In genomic region chr1:201515895-201516294, GRCh38 we compare ENCODE assay signal across 24 cellular contexts. TPM values are rescaled to one million over a fixed set of nuclear protein-coding genes. Genes with fewer than 3 reads are reported as not detected.
DNase-seq lines count a peak whose midpoint lies in the region; ATAC-seq and TF ChIP-seq lines count a peak whose summit lies in the region.
"Had no signal": no experiment of that assay in that cellular context is flagged by ENCODE, and none has a peak within 500 bp of the region (broad histone marks: within the 10 kb centered on the region; RNA-seq: fewer than 3 reads in every experiment).

No MANE protein-coding gene starts in this region.

- DNase-seq in SIG-M5 treated with dmso at 0.1 percent for 504 hours (lab: John Stamatoyannopoulos, UW; ENCODE audit: unreplicated experiment) (peak; percentile 36), SIG-M5 (lab: John Stamatoyannopoulos, UW) (no peak), GM23248 (peak; percentile 14), mesothelial cell of epicardium (ENCODE audit: low spot score in 2 of 2, unreplicated experiment in 2 of 2) (no peak), mesenchymal stem cell (no peak)
- DNase-seq: 8988T; activated CD4-positive, alpha-beta T cell treated with anti-CD3 and anti-CD28 coated beads for 4 hours; brain microvascular endothelial cell; COR-L47; DND-41; effector memory CD4-positive, alpha-beta T cell; esophagus squamous epithelium; MM.1S; NCI-H1694 treated with DMSO at 0.1 percent for 48 hours; NCI-H2171 treated with DMSO at 0.1 percent for 48 hours; NCI-H526 treated with DMSO at 0.1 percent for 48 hours; small intestine; stimulated activated CD4-positive, alpha-beta T cell treated with anti-CD3 and anti-CD28 coated beads, Interleukin-2, amount 100 ng/mL, for 48 hours; stimulated activated naive CD4-positive, alpha-beta T cell treated with Interleukin-2 at 50 U/mL for 16 hours; transverse colon had no signal

- H3K9ac ChIP-seq in GM23248, result no peak overlapping the region
- no peak overlapping the region for H3K9ac ChIP-seq in mesenchymal stem cell (ENCODE audit: low read length)

- no peaks in the 10 kb centered on the region for H4K20me1 ChIP-seq in GM23248 (ENCODE audit: insufficient read depth)

- H3K4me2 ChIP-seq in GM23248 (ENCODE audit: unreplicated experiment) (no peak overlapping the region), mesenchymal stem cell (ENCODE audit: low read length, poor library complexity, severe bottlenecking) (no peak overlapping the region)

- no peaks in the 10 kb centered on the region for H3F3A ChIP-seq in GM23248 (ENCODE audit: insufficient read depth)

- H3K27me3 Mint-ChIP-seq in activated T-helper 17 cell treated with anti-CD3 and anti-CD28 coated beads, Interleukin-2, amount 50 U/mL, for 72 hours, result no peaks in the 10 kb centered on the region
- no peaks in the 10 kb centered on the region for H3K27me3 Mint-ChIP-seq in mesothelial cell of epicardium (ENCODE audit: low read depth)
- H3K27me3 Mint-ChIP-seq: B cell had no signal

- no peak overlapping the region for H2BK15ac ChIP-seq in mesenchymal stem cell (ENCODE audit: low read depth, poor library complexity, severe bottlenecking)

- no peaks in the 10 kb centered on the region for H3K79me1 ChIP-seq in mesenchymal stem cell (replicated peaks; ENCODE audit: low read length, poor library complexity, severe bottlenecking)

- no peak overlapping the region for H3K23ac ChIP-seq in mesenchymal stem cell (ENCODE audit: low read length in 2 of 2)

- H3K36me3 Mint-ChIP-seq in activated T-helper 17 cell treated with anti-CD3 and anti-CD28 coated beads, Interleukin-2, amount 50 U/mL, for 72 hours (ENCODE audit: low read depth), result peaks cover 6% of the 10 kb centered on the region
- H3K36me3 Mint-ChIP-seq in mesothelial cell of epicardium, result no peaks in the 10 kb centered on the region

- H2BK120ac ChIP-seq in mesenchymal stem cell (ENCODE audit: low read depth, low read length), result no peak overlapping the region

- TF ChIP-seq CTCF in mesothelial cell of epicardium (IDR thresholded peaks at IDR 0.05; ENCODE audit: unreplicated experiment), result no peak

- no peak overlapping the region for H3K4ac ChIP-seq in mesenchymal stem cell (ENCODE audit: low read depth in 1 of 2, low read length in 2 of 2)

- no peak overlapping the region for H2AK5ac ChIP-seq in mesenchymal stem cell (ENCODE audit: low read length, severe bottlenecking)

- H3K9me2 ChIP-seq in GM23248 (ENCODE audit: insufficient read depth), result no peaks in the 10 kb centered on the region

- in situ Hi-C loops in GM23248 (cut with MboI), result no loop called here

- H3K9me3 ChIP-seq in GM23248 (ENCODE audit: low read depth) (no peaks in the 10 kb centered on the region), mesenchymal stem cell (ENCODE audit: control insufficient read depth, low read length) (no peaks in the 10 kb centered on the region)
- H3K9me3 ChIP-seq: esophagus squamous epithelium, transverse colon had no signal

- no peak overlapping the region for H3K14ac ChIP-seq in mesenchymal stem cell (ENCODE audit: low read length in 2 of 2)

- no peak overlapping the region for H4K91ac ChIP-seq in mesenchymal stem cell (ENCODE audit: low read length)

- no peaks in the 10 kb centered on the region for H3K79me2 ChIP-seq in GM23248 (ENCODE audit: insufficient read depth)

- no peak overlapping the region for H3K27ac Mint-ChIP-seq in activated T-helper 17 cell treated with anti-CD3 and anti-CD28 coated beads, Interleukin-2, amount 50 U/mL, for 72 hours
- peak overlapping the region; percentile 98 for H3K27ac Mint-ChIP-seq in mesothelial cell of epicardium
- H3K27ac Mint-ChIP-seq: B cell had no signal

- 72 to 80% methylated on average over 1 of the region's 1 CpG for WGBS in GM23248 (ENCODE audit: low coverage in 1 of 2, low lambda C conversion rate in 2 of 2, missing lambda C conversion rate in 2 of 2), 2 experiments
- WGBS in mesenchymal stem cell, result no CpG with 5 or more reads among the region's 1 CpG

- H2BK12ac ChIP-seq in mesenchymal stem cell (ENCODE audit: low read length in 2 of 2), result no peak overlapping the region

- H3K9me3 Mint-ChIP-seq in activated T-helper 17 cell treated with anti-CD3 and anti-CD28 coated beads, Interleukin-2, amount 50 U/mL, for 72 hours, result no peaks in the 10 kb centered on the region
- no peaks in the 10 kb centered on the region for H3K9me3 Mint-ChIP-seq in mesothelial cell of epicardium

- no peak overlapping the region for H3K4me3 Mint-ChIP-seq in activated T-helper 17 cell treated with anti-CD3 and anti-CD28 coated beads, Interleukin-2, amount 50 U/mL, for 72 hours
- H3K4me3 Mint-ChIP-seq in mesothelial cell of epicardium, result no peak overlapping the region
- H3K4me3 Mint-ChIP-seq: B cell had no signal

- H2AFZ ChIP-seq in GM23248, result no peak overlapping the region
- H2AFZ ChIP-seq in mesenchymal stem cell (ENCODE audit: low read depth, low read length), result no peak overlapping the region

- H4K8ac ChIP-seq in mesenchymal stem cell (ENCODE audit: low read length), result no peak overlapping the region

- H3K4me1 Mint-ChIP-seq in activated T-helper 17 cell treated with anti-CD3 and anti-CD28 coated beads, Interleukin-2, amount 50 U/mL, for 72 hours, result peaks cover 4% of the 10 kb centered on the region
- H3K4me1 Mint-ChIP-seq in mesothelial cell of epicardium, result peaks cover 81% of the 10 kb centered on the region

- peaks cover 19% of the 10 kb centered on the region for H3K4me1 ChIP-seq in GM23248 (ENCODE audit: insufficient read depth)
- H3K4me1 ChIP-seq in mesenchymal stem cell (ENCODE audit: control insufficient read depth, insufficient read depth, low read depth, low read length), result peaks cover 6% of the 10 kb centered on the region

- H3K36me3 ChIP-seq in GM23248 (ENCODE audit: low read depth) (no peaks in the 10 kb centered on the region), mesenchymal stem cell (ENCODE audit: control insufficient read depth in 1 of 2, insufficient read depth in 2 of 2, low read depth in 1 of 2, low read length in 2 of 2) (no peaks in the 10 kb centered on the region)
- H3K36me3 ChIP-seq: brain microvascular endothelial cell, esophagus squamous epithelium, transverse colon had no signal

- H3K27me3 ChIP-seq in GM23248 (replicated peaks; ENCODE audit: insufficient read depth) (no peaks in the 10 kb centered on the region), mesenchymal stem cell (ENCODE audit: control insufficient read depth in 1 of 2, insufficient read depth in 1 of 2, low read length in 2 of 2) (no peaks in the 10 kb centered on the region)
- H3K27me3 ChIP-seq: brain microvascular endothelial cell, esophagus squamous epithelium, transverse colon had no signal

- no peak overlapping the region for H2BK5ac ChIP-seq in mesenchymal stem cell (ENCODE audit: low read depth, low read length, poor library complexity, severe bottlenecking)

- H3K4me3 ChIP-seq in GM23248 (no peak overlapping the region), mesenchymal stem cell (ENCODE audit: insufficient read depth in 1 of 2, low read depth in 1 of 2, low read length in 2 of 2) (no peak overlapping the region)
- H3K4me3 ChIP-seq: esophagus squamous epithelium, transverse colon had no signal

- H3K27ac ChIP-seq in GM23248 (no peak overlapping the region), mesenchymal stem cell (ENCODE audit: low read length, poor library complexity, severe bottlenecking) (no peak overlapping the region)
- H3K27ac ChIP-seq: brain microvascular endothelial cell, esophagus squamous epithelium, transverse colon had no signal

- no peak overlapping the region for H3K18ac ChIP-seq in mesenchymal stem cell (ENCODE audit: low read depth in 1 of 2, low read length in 2 of 2)

- peak; percentile 50 for ATAC-seq in activated T-helper 17 cell treated with anti-CD3 and anti-CD28 coated beads, Interleukin-2, amount 50 U/mL, for 72 hours (replicated peaks)
- ATAC-seq in GM21515 (IDR thresholded peaks at IDR 0.05; ENCODE audit: unreplicated experiment) (no peak), GM18909 (IDR thresholded peaks at IDR 0.05; ENCODE audit: poor library complexity, unreplicated experiment) (no peak)

RNA-seq across cellular contexts. Expression of gene CSRP1, which starts 9.0 kb away (rescaled TPM):
- total RNA-seq in GM23248 (2014; rRNA removed; shearing (Covaris generic)), result 1,160 and 1,256 TPM in 2 replicates
- polyA plus RNA-seq in GM23248 (2016; fragmentation: Nextera tagmentation; extraction: Ambion mirVana), result 510 and 529 TPM in 2 replicates
- total RNA-seq in activated T-helper 17 cell treated with anti-CD3 and anti-CD28 coated beads, Interleukin-2, amount 50 U/mL, for 72 hours, result 10 to 100 TPM; 25.0 to 51.1 TPM
- 10.4 to 11.4 TPM (median 10.7 TPM) in 3 replicates for total RNA-seq in mesothelial cell of epicardium
- polyA plus RNA-seq in mesenchymal stem cell (2013, experiment 1 of 2), result 86.6 TPM
- 85.7 TPM for polyA plus RNA-seq in mesenchymal stem cell (2013, experiment 2 of 2)

RNA-seq across cellular contexts. Expression of gene NAV1, which starts 23.0 kb away (rescaled TPM):
- total RNA-seq in GM23248 (2014; rRNA removed; shearing (Covaris generic)), result 79.0 and 81.8 TPM in 2 replicates
- polyA plus RNA-seq in GM23248 (2016; fragmentation: Nextera tagmentation; extraction: Ambion mirVana), result 74.7 and 75.6 TPM in 2 replicates
- total RNA-seq in activated T-helper 17 cell treated with anti-CD3 and anti-CD28 coated beads, Interleukin-2, amount 50 U/mL, for 72 hours, result 1 to 10 TPM in 1 of 2 donors, under 1 TPM in 1; 0.28 to 1.3 TPM
- total RNA-seq in mesothelial cell of epicardium, result 88.8 to 95.9 TPM (median 95.4 TPM) in 3 replicates
- polyA plus RNA-seq in mesenchymal stem cell (2013, experiment 1 of 2), result 51.4 TPM
- polyA plus RNA-seq in mesenchymal stem cell (2013, experiment 2 of 2), result 45.4 TPM

RNA-seq across cellular contexts. Expression of gene PHLDA3, which starts 46.9 kb away (rescaled TPM):
- 148 and 162 TPM in 2 replicates for total RNA-seq in GM23248 (2014; rRNA removed; shearing (Covaris generic))
- 112 and 117 TPM in 2 replicates for polyA plus RNA-seq in GM23248 (2016; fragmentation: Nextera tagmentation; extraction: Ambion mirVana)
- total RNA-seq in activated T-helper 17 cell treated with anti-CD3 and anti-CD28 coated beads, Interleukin-2, amount 50 U/mL, for 72 hours, result 10 to 100 TPM in 1 of 2 donors, 1 to 10 TPM in 1; 9.4 to 21.0 TPM
- 84.0 to 92.8 TPM (median 87.5 TPM) in 3 replicates for total RNA-seq in mesothelial cell of epicardium
- polyA plus RNA-seq in mesenchymal stem cell (2013, experiment 1 of 2), result 42.7 TPM
- polyA plus RNA-seq in mesenchymal stem cell (2013, experiment 2 of 2), result 42.7 TPM

Comparison
In these comparisons a context has a peak if more than half of its experiments do, and no peak if none do; other contexts are left out.
1. DNase-seq: peak in SIG-M5 treated with dmso at 0.1 percent for 504 hours (single experiment) and GM23248 (single experiment); none in SIG-M5 (single experiment), mesothelial cell of epicardium (0 of 2) and mesenchymal stem cell (single experiment).
2. RNA of gene CSRP1, which starts 9.0 kb away (total RNA-seq): 1,160 to 1,256 TPM in GM23248; 25.0 to 51.1 TPM in activated T-helper 17 cell treated with anti-CD3 and anti-CD28 coated beads, Interleukin-2, amount 50 U/mL, for 72 hours and 10.4 to 11.4 TPM in mesothelial cell of epicardium; every median in the first group is over 10 times any median in the second.
3. RNA of gene NAV1, which starts 23.0 kb away (total RNA-seq): 88.8 to 95.9 TPM in mesothelial cell of epicardium and 79.0 to 81.8 TPM in GM23248; 0.28 to 1.3 TPM in activated T-helper 17 cell treated with anti-CD3 and anti-CD28 coated beads, Interleukin-2, amount 50 U/mL, for 72 hours; every median in the first group is over 10 times any median in the second.